In genomic region chr2:196177124-196177523, GRCh38 we compare ENCODE assay signal across 14 cellular contexts. TPM values are rescaled to one million over a fixed set of nuclear protein-coding genes. Genes with fewer than 3 reads are reported as not detected.
DNase-seq lines count a peak whose midpoint lies in the region; ATAC-seq and TF ChIP-seq lines count a peak whose summit lies in the region.
"Had no signal": no experiment of that assay in that cellular context is flagged by ENCODE, and none has a peak within 500 bp of the region (broad histone marks: within the 10 kb centered on the region; RNA-seq: fewer than 3 reads in every experiment).

No MANE protein-coding gene starts in this region.

- peaks cover 0 to 1% (median 0%) of the 10 kb centered on the region in 8 donors for H3K9me3 Mint-ChIP-seq in CD4-positive, alpha-beta memory T cell
- no peaks in the 10 kb centered on the region for H3K9me3 Mint-ChIP-seq in IgD-negative memory B cell
- H3K9me3 Mint-ChIP-seq in activated B cell treated with CpG ODN at 0.5 μM for 24 hours, result no peaks in the 10 kb centered on the region
- no peaks in the 10 kb centered on the region for H3K9me3 Mint-ChIP-seq in glutamatergic neuron (ENCODE audit: unreplicated experiment)

- no peak overlapping the region for H2BK120ac ChIP-seq in mesendoderm (ENCODE audit: low read depth, low read length)

- H3K4me3 ChIP-seq in CD4-positive, alpha-beta memory T cell (ENCODE audit: low read length in 2 of 2), result peak overlapping the region; percentile 17 to 31
- H3K4me3 ChIP-seq in mesendoderm (ENCODE audit: low read length), result no peak overlapping the region

- H2BK15ac ChIP-seq in mesendoderm (replicated peaks; ENCODE audit: low read depth), result no peak overlapping the region

- CTCF ChIA-PET in CD4-positive, alpha-beta memory T cell (lab: Charles Lee; ENCODE audit: partially characterized antibody), result interaction anchor here (0.8 to 4.5 kb wide), 19 partner anchors 10 to 100 kb away, joined by 3 to 37 read pairs (median 5); no protein-coding TSS in a partner anchor
- CTCF ChIA-PET in activated B cell treated with CpG ODN at 0.5 μM for 24 hours (lab: Charles Lee), result interaction anchor here (0.9 to 3.6 kb wide), 9 partner anchors 50 to 121 kb away, joined by 3 to 17 read pairs (median 6); no protein-coding TSS in a partner anchor

- peaks cover 70 to 89% (median 79%) of the 10 kb centered on the region in 4 donors for H3K4me1 Mint-ChIP-seq in CD4-positive, alpha-beta memory T cell
- H3K4me1 Mint-ChIP-seq in IgD-negative memory B cell (peaks cover 57 to 71% (median 69%) of the 10 kb centered on the region in 3 donors), activated B cell treated with CpG ODN at 0.5 μM for 24 hours (peaks cover 93% of the 10 kb centered on the region), glutamatergic neuron (ENCODE audit: low read depth, unreplicated experiment) (no peaks in the 10 kb centered on the region)

- H3K27ac Mint-ChIP-seq in CD4-positive, alpha-beta memory T cell, result peak overlapping the region; percentile 91 to 100 (median 98)
- H3K27ac Mint-ChIP-seq in IgD-negative memory B cell (peak overlapping the region; percentile 82 to 99 (median 96)), activated B cell treated with CpG ODN at 0.5 μM for 24 hours (peak overlapping the region; percentile 94), glutamatergic neuron (ENCODE audit: unreplicated experiment) (no peak overlapping the region)

- H3K9me3 ChIP-seq in CD4-positive, alpha-beta memory T cell (ENCODE audit: control insufficient read depth in 1 of 2, low read length in 2 of 2), result no peaks in the 10 kb centered on the region
- H3K9me3 ChIP-seq: SK-N-SH had no signal

- H3K56ac ChIP-seq in mesendoderm (ENCODE audit: low read length), result no peak overlapping the region

- no peak overlapping the region for H3K9ac ChIP-seq in mesendoderm (ENCODE audit: low read length)
- H3K9ac ChIP-seq: SK-N-SH had no signal

- H4K5ac ChIP-seq in mesendoderm (ENCODE audit: low read length), result no peak overlapping the region

- H3K27ac ChIP-seq in CD4-positive, alpha-beta memory T cell (ENCODE audit: low read depth, low read length), result peak overlapping the region; percentile 60
- no peak overlapping the region for H3K27ac ChIP-seq in mesendoderm (ENCODE audit: low read depth, low read length)

- H2BK5ac ChIP-seq in mesendoderm (ENCODE audit: low read length), result no peak overlapping the region

- intact Hi-C loops in CD4-positive, alpha-beta memory T cell (cut with micrococcal nuclease), result loop anchor here (2.0 to 10.0 kb wide), 3 partner anchors 16 to 612 kb away; no protein-coding TSS in a partner anchor
- intact Hi-C loops in activated B cell treated with CpG ODN at 0.5 μM for 24 hours (cut with micrococcal nuclease), result loop anchor here (1.0 to 10.0 kb wide), 6 partner anchors 23 to 1118 kb away; no protein-coding TSS in a partner anchor

- no peaks in the 10 kb centered on the region for H3K79me1 ChIP-seq in mesendoderm (ENCODE audit: low read length)

- no peak for TF ChIP-seq CTCF in activated B cell treated with CpG ODN at 0.5 μM for 24 hours (IDR thresholded peaks at IDR 0.05)
- TF ChIP-seq CTCF in glutamatergic neuron (IDR thresholded peaks at IDR 0.05; ENCODE audit: partially characterized antibody, unreplicated experiment), result no peak

- no peaks in the 10 kb centered on the region for H3K27me3 Mint-ChIP-seq in CD4-positive, alpha-beta memory T cell
- H3K27me3 Mint-ChIP-seq in IgD-negative memory B cell (no peaks in the 10 kb centered on the region), activated B cell treated with CpG ODN at 0.5 μM for 24 hours (no peaks in the 10 kb centered on the region), glutamatergic neuron (ENCODE audit: unreplicated experiment) (peaks cover 2% of the 10 kb centered on the region)

- no peak for ATAC-seq in activated B cell treated with CpG ODN at 0.5 μM for 24 hours (ENCODE audit: low read depth)
- no peak for ATAC-seq in HG02840 (IDR thresholded peaks at IDR 0.05; ENCODE audit: low FRiP score, unreplicated experiment)
- no peak for ATAC-seq in HG02981 (IDR thresholded peaks at IDR 0.05; ENCODE audit: unreplicated experiment)
- ATAC-seq: left ventricle myocardium superior had no signal

- peak in 1 of 5 donors; percentile 22 for DNase-seq in CD4-positive, alpha-beta memory T cell
- DNase-seq in activated B cell treated with CpG ODN at 0.5 μM for 24 hours, result no peak
- DNase-seq in mesendoderm, result peak; percentile 44
- no peak for DNase-seq in Ammon's horn (ENCODE audit: low spot score)
- no peak for DNase-seq in glutamatergic neuron
- DNase-seq: activated CD4-positive, alpha-beta T cell treated with anti-CD3 and anti-CD28 coated beads for 4 hours; C1 segment of cervical spinal cord; H7; left ventricle myocardium superior; SK-N-SH; stimulated activated CD4-positive, alpha-beta T cell treated with anti-CD3 and anti-CD28 coated beads, Interleukin-4, amount 100 ng/mL, for 4 hours had no signal

- no peak overlapping the region for H2AK5ac ChIP-seq in mesendoderm (ENCODE audit: low read length)

- no peak overlapping the region for H3K18ac ChIP-seq in mesendoderm (ENCODE audit: low read length)

- H3K27me3 ChIP-seq in CD4-positive, alpha-beta memory T cell (ENCODE audit: insufficient read depth, low read length), result no peaks in the 10 kb centered on the region
- H3K27me3 ChIP-seq in mesendoderm (ENCODE audit: insufficient read depth, low read length, poor library complexity), result no peaks in the 10 kb centered on the region

- H3K4me1 ChIP-seq in CD4-positive, alpha-beta memory T cell (ENCODE audit: insufficient read depth, low read length), result peaks cover 98% of the 10 kb centered on the region
- no peaks in the 10 kb centered on the region for H3K4me1 ChIP-seq in mesendoderm (ENCODE audit: control insufficient read depth, low read depth, low read length)

- POLR2A ChIA-PET in CD4-positive, alpha-beta memory T cell (lab: Charles Lee; ENCODE audit: partially characterized antibody), result interaction anchor here (1.1 to 6.6 kb wide), 27 partner anchors 8 to 1132 kb away, joined by 3 to 194 read pairs (median 11); partner anchors contain the start of gene DNAH7
- POLR2A ChIA-PET in activated B cell treated with CpG ODN at 0.5 μM for 24 hours (lab: Charles Lee), result interaction anchor here (1.0 to 11.0 kb wide), 25 partner anchors 8 to 520 kb away, joined by 3 to 543 read pairs (median 14); partner anchors contain the start of gene SLC39A10

- H3K4me2 ChIP-seq in mesendoderm (ENCODE audit: low read length), result no peak overlapping the region
- H3K4me2 ChIP-seq: SK-N-SH had no signal

- no CpG with 5 or more reads among the region's 2 CpGs for WGBS in mesendoderm (ENCODE audit: extremely low coverage, insufficient coverage, low lambda C conversion rate)

- no peak overlapping the region for H3K4ac ChIP-seq in mesendoderm (ENCODE audit: low read depth, low read length)

- H3K36me3 Mint-ChIP-seq in CD4-positive, alpha-beta memory T cell, result peaks cover 0 to 1% of the 10 kb centered on the region in 2 donors
- H3K36me3 Mint-ChIP-seq in IgD-negative memory B cell (peaks cover 2% of the 10 kb centered on the region), activated B cell treated with CpG ODN at 0.5 μM for 24 hours (ENCODE audit: low read depth) (peaks cover 3% of the 10 kb centered on the region), glutamatergic neuron (ENCODE audit: unreplicated experiment) (no peaks in the 10 kb centered on the region)

- no peaks in the 10 kb centered on the region for H3K36me3 ChIP-seq in CD4-positive, alpha-beta memory T cell (ENCODE audit: insufficient read depth, low read length)
- no peaks in the 10 kb centered on the region for H3K36me3 ChIP-seq in mesendoderm (ENCODE audit: control insufficient read depth, insufficient read depth, low read length)

- H3K23ac ChIP-seq in mesendoderm (ENCODE audit: low read length), result no peak overlapping the region

- no peaks in the 10 kb centered on the region for H3K79me2 ChIP-seq in mesendoderm (ENCODE audit: control insufficient read depth, insufficient read depth, low read length)

- H4K8ac ChIP-seq in mesendoderm (ENCODE audit: low read depth, low read length), result no peak overlapping the region

- H3K4me3 Mint-ChIP-seq in CD4-positive, alpha-beta memory T cell, result peak overlapping the region; percentile 65 to 89 (median 82)
- H3K4me3 Mint-ChIP-seq in IgD-negative memory B cell (peak overlapping the region; percentile 64 to 80 (median 70)), activated B cell treated with CpG ODN at 0.5 μM for 24 hours (peak overlapping the region; percentile 74), glutamatergic neuron (ENCODE audit: unreplicated experiment) (no peak overlapping the region)

RNA-seq across cellular contexts. Expression of gene STK17B, which starts 5.7 kb away (rescaled TPM):
- total RNA-seq in CD4-positive, alpha-beta memory T cell, result 100 to 1,000 TPM; 234 to 243 TPM
- polyA plus RNA-seq in CD4-positive, alpha-beta memory T cell, result 10 to 100 TPM; 79.7 to 93.1 TPM
- 71.9 TPM for polyA plus RNA-seq in IgD-negative memory B cell
- total RNA-seq in activated B cell treated with CpG ODN at 0.5 μM for 24 hours (203 and 226 TPM in 2 replicates), glutamatergic neuron (ENCODE audit: unreplicated experiment) (2.5 TPM)
- 5.2 TPM for polyA plus RNA-seq in mesendoderm (2013, experiment 1 of 2)
- polyA plus RNA-seq in mesendoderm (2013, experiment 2 of 2), result 5.8 TPM

Comparison
In these comparisons a context has a peak if more than half of its experiments do, and no peak if none do; other contexts are left out.
1. RNA of gene STK17B, which starts 5.7 kb away (total RNA-seq): 234 to 243 TPM in CD4-positive, alpha-beta memory T cell and 203 to 226 TPM in activated B cell treated with CpG ODN at 0.5 μM for 24 hours; 2.5 TPM in glutamatergic neuron (single experiment); every median in the first group is over 10 times any median in the second.